Comparison of ENCODE assay signal across 9 cellular contexts in genomic region chr13:24719139-24719538, GRCh38. TPM values are rescaled to one million over a fixed set of nuclear protein-coding genes. Genes with fewer than 3 reads are reported as not detected.
"Had no signal": no experiment of that assay in that cellular context is flagged by ENCODE, and none has a peak within 500 bp of the region (broad histone marks: within the 10 kb centered on the region; RNA-seq: fewer than 3 reads in every experiment).

No MANE protein-coding gene starts in this region.

- H3K4me3 Mint-ChIP-seq: HFFc6, IgD-negative memory B cell had no signal

- H3K4me1 Mint-ChIP-seq: IgD-negative memory B cell had no signal

- H3K4me1 ChIP-seq: HAP-1 had no signal

- H3K36me3 Mint-ChIP-seq: IgD-negative memory B cell had no signal

- H3K27ac ChIP-seq: HL-60 had no signal

- ATAC-seq: HCT116, HepG2 had no signal

- H3K9me3 ChIP-seq: HAP-1 had no signal

- H3K9me3 Mint-ChIP-seq: HFFc6, IgD-negative memory B cell had no signal

- H3K36me3 ChIP-seq: HAP-1 had no signal

- DNase-seq: GOT3, HFFc6, KBM-7 had no signal

- H3K27ac Mint-ChIP-seq: HFFc6, IgD-negative memory B cell had no signal

- H3K4me3 ChIP-seq: HAP-1 had no signal

RNA-seq across cellular contexts. Expression of gene ATP12A, which starts 38.9 kb away (rescaled TPM):
- total RNA-seq: HepG2, HFFc6, HT1080 had no signal
- polyA plus RNA-seq: HepG2, IgD-negative memory B cell had no signal

RNA-seq across cellular contexts. Expression of gene RNF17, which starts 44.8 kb away (rescaled TPM):
- total RNA-seq: HepG2, HFFc6 had no signal
- polyA plus RNA-seq: HepG2, IgD-negative memory B cell had no signal
